2 cellular contexts compared by ENCODE assay signal in the genomic region with DNA sequence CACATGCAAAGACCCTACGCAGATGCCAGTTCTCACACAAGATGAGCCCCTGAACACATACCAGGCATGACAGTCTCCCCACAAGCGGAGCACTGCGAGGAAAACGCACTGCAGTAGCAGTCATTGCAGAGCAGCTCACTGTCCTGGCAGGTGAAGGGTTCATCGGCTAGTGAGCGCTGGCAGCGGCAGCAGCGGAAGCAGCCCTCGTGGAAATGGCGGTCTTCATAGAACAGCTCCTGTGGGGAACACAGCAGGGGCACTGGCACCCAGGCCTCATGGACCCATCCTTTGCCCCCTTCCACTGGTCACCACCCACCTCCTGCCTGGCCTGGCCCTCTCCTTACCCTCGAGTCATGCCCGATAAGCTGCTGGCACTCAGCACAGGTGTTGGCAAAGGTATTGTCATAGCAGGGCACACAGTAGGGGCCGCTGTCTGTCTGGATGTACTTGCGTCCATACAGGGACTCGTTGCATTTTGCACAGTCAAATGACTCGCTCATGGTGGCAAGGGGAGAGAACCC.
TF ChIP-seq lines count a peak whose summit lies in the region.

No MANE protein-coding gene starts in this region.

TF ChIP-seq in IMR-90, 13 proteins besides CTCF, POLR2A, EP300 and RAD21:
- no peak for TF ChIP-seq FOS (IDR thresholded peaks at IDR 0.05; ENCODE audit: low read depth, low read length)
- no peak for TF ChIP-seq MAZ (IDR thresholded peaks at IDR 0.05; ENCODE audit: borderline replicate concordance, low read depth, low read length)
- no peak for TF ChIP-seq RFX5 (IDR thresholded peaks at IDR 0.05; ENCODE audit: low read depth, low read length)
- TF ChIP-seq MAFK (IDR thresholded peaks at IDR 0.05; ENCODE audit: low read depth, low read length): no peak
- TF ChIP-seq, protein P1, sequence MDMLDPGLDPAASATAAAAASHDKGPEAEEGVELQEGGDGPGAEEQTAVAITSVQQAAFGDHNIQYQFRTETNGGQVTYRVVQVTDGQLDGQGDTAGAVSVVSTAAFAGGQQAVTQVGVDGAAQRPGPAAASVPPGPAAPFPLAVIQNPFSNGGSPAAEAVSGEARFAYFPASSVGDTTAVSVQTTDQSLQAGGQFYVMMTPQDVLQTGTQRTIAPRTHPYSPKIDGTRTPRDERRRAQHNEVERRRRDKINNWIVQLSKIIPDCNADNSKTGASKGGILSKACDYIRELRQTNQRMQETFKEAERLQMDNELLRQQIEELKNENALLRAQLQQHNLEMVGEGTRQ (IDR thresholded peaks at IDR 0.05; ENCODE audit: low read depth, low read length): no peak
- TF ChIP-seq CHD1 (IDR thresholded peaks at IDR 0.05; ENCODE audit: low read depth, low read length): no peak
- TF ChIP-seq, protein P2, sequence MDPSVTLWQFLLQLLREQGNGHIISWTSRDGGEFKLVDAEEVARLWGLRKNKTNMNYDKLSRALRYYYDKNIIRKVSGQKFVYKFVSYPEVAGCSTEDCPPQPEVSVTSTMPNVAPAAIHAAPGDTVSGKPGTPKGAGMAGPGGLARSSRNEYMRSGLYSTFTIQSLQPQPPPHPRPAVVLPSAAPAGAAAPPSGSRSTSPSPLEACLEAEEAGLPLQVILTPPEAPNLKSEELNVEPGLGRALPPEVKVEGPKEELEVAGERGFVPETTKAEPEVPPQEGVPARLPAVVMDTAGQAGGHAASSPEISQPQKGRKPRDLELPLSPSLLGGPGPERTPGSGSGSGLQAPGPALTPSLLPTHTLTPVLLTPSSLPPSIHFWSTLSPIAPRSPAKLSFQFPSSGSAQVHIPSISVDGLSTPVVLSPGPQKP (IDR thresholded peaks at IDR 0.05; ENCODE audit: borderline replicate concordance, low read depth, low read length): no peak
- no peak for TF ChIP-seq NFE2L2 (IDR thresholded peaks at IDR 0.05; ENCODE audit: low read depth, low read length)
- no peak for TF ChIP-seq BHLHE40 (IDR thresholded peaks at IDR 0.05; ENCODE audit: low read depth, low read length)

TF ChIP-seq in HepG2, 621 proteins besides CTCF, POLR2A, EP300 and RAD21 (continues in another document):
- TF ChIP-seq, protein P3, sequence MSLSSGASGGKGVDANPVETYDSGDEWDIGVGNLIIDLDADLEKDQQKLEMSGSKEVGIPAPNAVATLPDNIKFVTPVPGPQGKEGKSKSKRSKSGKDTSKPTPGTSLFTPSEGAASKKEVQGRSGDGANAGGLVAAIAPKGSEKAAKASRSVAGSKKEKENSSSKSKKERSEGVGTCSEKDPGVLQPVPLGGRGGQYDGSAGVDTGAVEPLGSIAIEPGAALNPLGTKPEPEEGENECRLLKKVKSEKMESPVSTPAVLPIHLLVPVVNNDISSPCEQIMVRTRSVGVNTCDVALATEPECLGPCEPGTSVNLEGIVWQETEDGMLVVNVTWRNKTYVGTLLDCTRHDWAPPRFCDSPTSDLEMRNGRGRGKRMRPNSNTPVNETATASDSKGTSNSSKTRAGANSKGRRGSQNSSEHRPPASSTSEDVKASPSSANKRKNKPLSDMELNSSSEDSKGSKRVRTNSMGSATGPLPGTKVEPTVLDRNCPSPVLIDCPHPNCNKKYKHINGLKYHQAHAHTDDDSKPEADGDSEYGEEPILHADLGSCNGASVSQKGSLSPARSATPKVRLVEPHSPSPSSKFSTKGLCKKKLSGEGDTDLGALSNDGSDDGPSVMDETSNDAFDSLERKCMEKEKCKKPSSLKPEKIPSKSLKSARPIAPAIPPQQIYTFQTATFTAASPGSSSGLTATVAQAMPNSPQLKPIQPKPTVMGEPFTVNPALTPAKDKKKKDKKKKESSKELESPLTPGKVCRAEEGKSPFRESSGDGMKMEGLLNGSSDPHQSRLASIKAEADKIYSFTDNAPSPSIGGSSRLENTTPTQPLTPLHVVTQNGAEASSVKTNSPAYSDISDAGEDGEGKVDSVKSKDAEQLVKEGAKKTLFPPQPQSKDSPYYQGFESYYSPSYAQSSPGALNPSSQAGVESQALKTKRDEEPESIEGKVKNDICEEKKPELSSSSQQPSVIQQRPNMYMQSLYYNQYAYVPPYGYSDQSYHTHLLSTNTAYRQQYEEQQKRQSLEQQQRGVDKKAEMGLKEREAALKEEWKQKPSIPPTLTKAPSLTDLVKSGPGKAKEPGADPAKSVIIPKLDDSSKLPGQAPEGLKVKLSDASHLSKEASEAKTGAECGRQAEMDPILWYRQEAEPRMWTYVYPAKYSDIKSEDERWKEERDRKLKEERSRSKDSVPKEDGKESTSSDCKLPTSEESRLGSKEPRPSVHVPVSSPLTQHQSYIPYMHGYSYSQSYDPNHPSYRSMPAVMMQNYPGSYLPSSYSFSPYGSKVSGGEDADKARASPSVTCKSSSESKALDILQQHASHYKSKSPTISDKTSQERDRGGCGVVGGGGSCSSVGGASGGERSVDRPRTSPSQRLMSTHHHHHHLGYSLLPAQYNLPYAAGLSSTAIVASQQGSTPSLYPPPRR (CRISPR knock-in tag; IDR thresholded peaks at IDR 0.05; ENCODE audit: borderline replicate concordance): no peak
- peak; percentile 43; the same call in 1 of the 2 replicates for TF ChIP-seq ZNF253 (CRISPR knock-in tag; IDR thresholded peaks at IDR 0.05; ENCODE audit: borderline replicate concordance)
- no peak for TF ChIP-seq ZNF674 (CRISPR knock-in tag; IDR thresholded peaks at IDR 0.05; ENCODE audit: low read depth)
- TF ChIP-seq SSRP1 (CRISPR knock-in tag; IDR thresholded peaks at IDR 0.05): 0 out of 2 replicates have a peak, but pooled peaks have one; percentile 22
- TF ChIP-seq, protein P4, sequence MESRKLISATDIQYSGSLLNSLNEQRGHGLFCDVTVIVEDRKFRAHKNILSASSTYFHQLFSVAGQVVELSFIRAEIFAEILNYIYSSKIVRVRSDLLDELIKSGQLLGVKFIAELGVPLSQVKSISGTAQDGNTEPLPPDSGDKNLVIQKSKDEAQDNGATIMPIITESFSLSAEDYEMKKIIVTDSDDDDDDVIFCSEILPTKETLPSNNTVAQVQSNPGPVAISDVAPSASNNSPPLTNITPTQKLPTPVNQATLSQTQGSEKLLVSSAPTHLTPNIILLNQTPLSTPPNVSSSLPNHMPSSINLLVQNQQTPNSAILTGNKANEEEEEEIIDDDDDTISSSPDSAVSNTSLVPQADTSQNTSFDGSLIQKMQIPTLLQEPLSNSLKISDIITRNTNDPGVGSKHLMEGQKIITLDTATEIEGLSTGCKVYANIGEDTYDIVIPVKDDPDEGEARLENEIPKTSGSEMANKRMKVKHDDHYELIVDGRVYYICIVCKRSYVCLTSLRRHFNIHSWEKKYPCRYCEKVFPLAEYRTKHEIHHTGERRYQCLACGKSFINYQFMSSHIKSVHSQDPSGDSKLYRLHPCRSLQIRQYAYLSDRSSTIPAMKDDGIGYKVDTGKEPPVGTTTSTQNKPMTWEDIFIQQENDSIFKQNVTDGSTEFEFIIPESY (CRISPR knock-in tag; IDR thresholded peaks at IDR 0.05): peak; percentile 67; the same call in 1 of the 2 replicates
- TF ChIP-seq, protein P5, sequence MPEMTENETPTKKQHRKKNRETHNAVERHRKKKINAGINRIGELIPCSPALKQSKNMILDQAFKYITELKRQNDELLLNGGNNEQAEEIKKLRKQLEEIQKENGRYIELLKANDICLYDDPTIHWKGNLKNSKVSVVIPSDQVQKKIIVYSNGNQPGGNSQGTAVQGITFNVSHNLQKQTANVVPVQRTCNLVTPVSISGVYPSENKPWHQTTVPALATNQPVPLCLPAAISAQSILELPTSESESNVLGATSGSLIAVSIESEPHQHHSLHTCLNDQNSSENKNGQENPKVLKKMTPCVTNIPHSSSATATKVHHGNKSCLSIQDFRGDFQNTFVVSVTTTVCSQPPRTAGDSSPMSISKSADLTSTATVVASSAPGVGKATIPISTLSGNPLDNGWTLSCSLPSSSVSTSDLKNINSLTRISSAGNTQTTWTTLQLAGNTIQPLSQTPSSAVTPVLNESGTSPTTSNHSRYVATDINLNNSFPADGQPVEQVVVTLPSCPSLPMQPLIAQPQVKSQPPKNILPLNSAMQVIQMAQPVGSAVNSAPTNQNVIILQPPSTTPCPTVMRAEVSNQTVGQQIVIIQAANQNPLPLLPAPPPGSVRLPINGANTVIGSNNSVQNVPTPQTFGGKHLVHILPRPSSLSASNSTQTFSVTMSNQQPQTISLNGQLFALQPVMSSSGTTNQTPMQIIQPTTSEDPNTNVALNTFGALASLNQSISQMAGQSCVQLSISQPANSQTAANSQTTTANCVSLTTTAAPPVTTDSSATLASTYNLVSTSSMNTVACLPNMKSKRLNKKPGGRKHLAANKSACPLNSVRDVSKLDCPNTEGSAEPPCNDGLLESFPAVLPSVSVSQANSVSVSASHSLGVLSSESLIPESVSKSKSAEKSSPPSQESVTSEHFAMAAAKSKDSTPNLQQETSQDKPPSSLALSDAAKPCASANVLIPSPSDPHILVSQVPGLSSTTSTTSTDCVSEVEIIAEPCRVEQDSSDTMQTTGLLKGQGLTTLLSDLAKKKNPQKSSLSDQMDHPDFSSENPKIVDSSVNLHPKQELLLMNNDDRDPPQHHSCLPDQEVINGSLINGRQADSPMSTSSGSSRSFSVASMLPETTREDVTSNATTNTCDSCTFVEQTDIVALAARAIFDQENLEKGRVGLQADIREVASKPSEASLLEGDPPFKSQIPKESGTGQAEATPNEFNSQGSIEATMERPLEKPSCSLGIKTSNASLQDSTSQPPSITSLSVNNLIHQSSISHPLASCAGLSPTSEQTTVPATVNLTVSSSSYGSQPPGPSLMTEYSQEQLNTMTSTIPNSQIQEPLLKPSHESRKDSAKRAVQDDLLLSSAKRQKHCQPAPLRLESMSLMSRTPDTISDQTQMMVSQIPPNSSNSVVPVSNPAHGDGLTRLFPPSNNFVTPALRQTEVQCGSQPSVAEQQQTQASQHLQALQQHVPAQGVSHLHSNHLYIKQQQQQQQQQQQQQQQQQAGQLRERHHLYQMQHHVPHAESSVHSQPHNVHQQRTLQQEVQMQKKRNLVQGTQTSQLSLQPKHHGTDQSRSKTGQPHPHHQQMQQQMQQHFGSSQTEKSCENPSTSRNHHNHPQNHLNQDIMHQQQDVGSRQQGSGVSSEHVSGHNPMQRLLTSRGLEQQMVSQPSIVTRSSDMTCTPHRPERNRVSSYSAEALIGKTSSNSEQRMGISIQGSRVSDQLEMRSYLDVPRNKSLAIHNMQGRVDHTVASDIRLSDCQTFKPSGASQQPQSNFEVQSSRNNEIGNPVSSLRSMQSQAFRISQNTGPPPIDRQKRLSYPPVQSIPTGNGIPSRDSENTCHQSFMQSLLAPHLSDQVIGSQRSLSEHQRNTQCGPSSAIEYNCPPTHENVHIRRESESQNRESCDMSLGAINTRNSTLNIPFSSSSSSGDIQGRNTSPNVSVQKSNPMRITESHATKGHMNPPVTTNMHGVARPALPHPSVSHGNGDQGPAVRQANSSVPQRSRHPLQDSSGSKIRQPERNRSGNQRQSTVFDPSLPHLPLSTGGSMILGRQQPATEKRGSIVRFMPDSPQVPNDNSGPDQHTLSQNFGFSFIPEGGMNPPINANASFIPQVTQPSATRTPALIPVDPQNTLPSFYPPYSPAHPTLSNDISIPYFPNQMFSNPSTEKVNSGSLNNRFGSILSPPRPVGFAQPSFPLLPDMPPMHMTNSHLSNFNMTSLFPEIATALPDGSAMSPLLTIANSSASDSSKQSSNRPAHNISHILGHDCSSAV (CRISPR knock-in tag; IDR thresholded peaks at IDR 0.05; ENCODE audit: borderline replicate concordance): 0 out of 2 replicates have a peak, but pooled peaks have one; percentile 40
- TF ChIP-seq TEAD3 (CRISPR knock-in tag; optimal IDR thresholded peaks at IDR 0.05; ENCODE audit: borderline replicate concordance): no peak
- no peak for TF ChIP-seq ZNF383 (CRISPR knock-in tag; IDR thresholded peaks at IDR 0.05; ENCODE audit: borderline replicate concordance)
- TF ChIP-seq ZSCAN21 (CRISPR knock-in tag; IDR thresholded peaks at IDR 0.05; ENCODE audit: borderline replicate concordance): no peak
- no peak for TF ChIP-seq NKX3-1 (CRISPR knock-in tag; IDR thresholded peaks at IDR 0.05)
- no peak for TF ChIP-seq POLR2G (IDR thresholded peaks at IDR 0.05; ENCODE audit: low read depth, low read length)
- no peak for TF ChIP-seq SALL2 (CRISPR knock-in tag; IDR thresholded peaks at IDR 0.05)
- TF ChIP-seq, protein P6, sequence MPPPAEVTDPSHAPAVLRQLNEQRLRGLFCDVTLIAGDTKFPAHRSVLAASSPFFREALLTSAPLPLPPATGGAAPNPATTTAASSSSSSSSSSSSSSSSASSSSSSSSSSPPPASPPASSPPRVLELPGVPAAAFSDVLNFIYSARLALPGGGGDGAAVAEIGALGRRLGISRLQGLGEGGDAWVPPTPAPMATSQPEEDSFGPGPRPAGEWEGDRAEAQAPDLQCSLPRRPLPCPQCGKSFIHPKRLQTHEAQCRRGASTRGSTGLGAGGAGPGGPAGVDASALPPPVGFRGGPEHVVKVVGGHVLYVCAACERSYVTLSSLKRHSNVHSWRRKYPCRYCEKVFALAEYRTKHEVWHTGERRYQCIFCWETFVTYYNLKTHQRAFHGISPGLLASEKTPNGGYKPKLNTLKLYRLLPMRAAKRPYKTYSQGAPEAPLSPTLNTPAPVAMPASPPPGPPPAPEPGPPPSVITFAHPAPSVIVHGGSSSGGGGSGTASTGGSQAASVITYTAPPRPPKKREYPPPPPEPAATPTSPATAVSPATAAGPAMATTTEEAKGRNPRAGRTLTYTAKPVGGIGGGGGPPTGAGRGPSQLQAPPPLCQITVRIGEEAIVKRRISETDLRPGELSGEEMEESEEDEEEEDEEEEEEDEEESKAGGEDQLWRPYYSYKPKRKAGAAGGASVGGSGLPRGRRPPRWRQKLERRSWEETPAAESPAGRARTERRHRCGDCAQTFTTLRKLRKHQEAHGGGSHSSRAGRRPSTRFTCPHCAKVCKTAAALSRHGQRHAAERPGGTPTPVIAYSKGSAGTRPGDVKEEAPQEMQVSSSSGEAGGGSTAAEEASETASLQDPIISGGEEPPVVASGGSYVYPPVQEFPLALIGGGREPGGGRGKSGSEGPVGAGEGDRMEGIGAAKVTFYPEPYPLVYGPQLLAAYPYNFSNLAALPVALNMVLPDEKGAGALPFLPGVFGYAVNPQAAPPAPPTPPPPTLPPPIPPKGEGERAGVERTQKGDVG (CRISPR knock-in tag; IDR thresholded peaks at IDR 0.05; ENCODE audit: borderline replicate concordance): no peak
- TF ChIP-seq, protein P7, sequence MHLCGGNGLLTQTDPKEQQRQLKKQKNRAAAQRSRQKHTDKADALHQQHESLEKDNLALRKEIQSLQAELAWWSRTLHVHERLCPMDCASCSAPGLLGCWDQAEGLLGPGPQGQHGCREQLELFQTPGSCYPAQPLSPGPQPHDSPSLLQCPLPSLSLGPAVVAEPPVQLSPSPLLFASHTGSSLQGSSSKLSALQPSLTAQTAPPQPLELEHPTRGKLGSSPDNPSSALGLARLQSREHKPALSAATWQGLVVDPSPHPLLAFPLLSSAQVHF (CRISPR knock-in tag; IDR thresholded peaks at IDR 0.05): no peak
- 0 out of 2 replicates have a peak, but pooled peaks have one; percentile 5 for TF ChIP-seq GABPB1 (CRISPR knock-in tag; IDR thresholded peaks at IDR 0.05)
- no peak for TF ChIP-seq ZNF724P (CRISPR knock-in tag; IDR thresholded peaks at IDR 0.05; ENCODE audit: borderline replicate concordance)
- no peak for TF ChIP-seq SP1 (IDR thresholded peaks at IDR 0.05)
- no peak for TF ChIP-seq SP1 (CRISPR knock-in tag; IDR thresholded peaks at IDR 0.05)
- TF ChIP-seq, protein P1 (IDR thresholded peaks at IDR 0.05; ENCODE audit: low read depth, low read length): no peak
- TF ChIP-seq, protein P1 (CRISPR knock-in tag; IDR thresholded peaks at IDR 0.05; ENCODE audit: borderline replicate concordance): no peak
- no peak for TF ChIP-seq MBNL3 (CRISPR knock-in tag; conservative IDR thresholded peaks at IDR 0.05)
